9 cellular contexts compared by ENCODE assay signal in the genomic region with DNA sequence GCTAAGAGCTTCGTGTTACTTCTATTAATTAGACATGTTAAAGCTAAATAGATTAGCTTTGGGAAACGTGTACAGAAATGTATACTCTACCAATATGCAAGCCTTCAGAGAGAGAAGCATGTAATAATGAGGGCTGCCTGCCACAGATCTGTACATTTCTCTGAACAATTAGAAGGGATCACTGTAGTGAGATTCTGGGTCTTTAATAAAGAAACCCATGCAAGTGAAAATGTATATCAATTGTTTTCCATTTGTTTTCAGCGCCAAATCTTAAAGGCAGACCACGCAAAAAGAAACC.
A peak's percentile ranks its signal among the peaks of the same experiment; 100 is the strongest.
DNase-seq lines count a peak whose midpoint lies in the region; ATAC-seq and TF ChIP-seq lines count a peak whose summit lies in the region.
"Had no signal": no experiment of that assay in that cellular context is flagged by ENCODE, and none has a peak within 500 bp of the region (broad histone marks: within the 10 kb centered on the region; RNA-seq: fewer than 3 reads in every experiment).

No MANE protein-coding gene starts in this region.

- no peaks in the 10 kb centered on the region for H3K9me2 ChIP-seq in Karpas-422 (replicated peaks; ENCODE audit: insufficient read depth, low read length)

- BruUV-seq in A673 (replicated peaks; lab: Mats Ljungman, UMichigan), result TSS peak; percentile 85

- no peak for ATAC-seq in natural killer cell treated with Interleukin-12 subunit alpha and Interleukin-12 subunit beta and Interleukin-15 and Interleukin-18, amount 100 ng/mL, for 72 hours
- ATAC-seq in GM19395 (IDR thresholded peaks at IDR 0.05; ENCODE audit: unreplicated experiment) (no peak), GM21529 (IDR thresholded peaks at IDR 0.05; ENCODE audit: unreplicated experiment) (no peak)

- TF ChIP-seq CTCF in A673 (conservative IDR thresholded peaks at IDR 0.05; ENCODE audit: low read depth, low read length) (no peak), coronary artery (IDR thresholded peaks at IDR 0.05) (no peak)

- peaks cover 19% of the 10 kb centered on the region for H3K36me3 Mint-ChIP-seq in natural killer cell treated with Interleukin-12 subunit alpha and Interleukin-12 subunit beta and Interleukin-15 and Interleukin-18, amount 100 ng/mL, for 72 hours

- no peaks in the 10 kb centered on the region for H3K79me2 ChIP-seq in Karpas-422 (ENCODE audit: low read length)

- H3K27me3 Mint-ChIP-seq in natural killer cell treated with Interleukin-12 subunit alpha and Interleukin-12 subunit beta and Interleukin-15 and Interleukin-18, amount 100 ng/mL, for 72 hours, result no peaks in the 10 kb centered on the region

- intact Hi-C loops in A673 (cut with micrococcal nuclease; ENCODE audit: unreplicated experiment), result no loop called here

- peak overlapping the region; percentile 29 for H3K4me2 ChIP-seq in Karpas-422 (ENCODE audit: low read depth, low read length, poor library complexity, severe bottlenecking)

- H3K4me1 Mint-ChIP-seq in natural killer cell treated with Interleukin-12 subunit alpha and Interleukin-12 subunit beta and Interleukin-15 and Interleukin-18, amount 100 ng/mL, for 72 hours (ENCODE audit: low read depth in 2 of 2), result peaks cover 89 to 91% of the 10 kb centered on the region in 2 donors

- peaks cover 26% of the 10 kb centered on the region for H3K36me3 ChIP-seq in A673 (ENCODE audit: insufficient read depth, low read length, poor library complexity, severe bottlenecking)
- no peaks in the 10 kb centered on the region for H3K36me3 ChIP-seq in Karpas-422 (ENCODE audit: insufficient read depth, low read length)

- H3K9me3 ChIP-seq in A673 (ENCODE audit: low read depth, low read length, poor library complexity, severe bottlenecking) (no peaks in the 10 kb centered on the region), Karpas-422 (ENCODE audit: low read length) (no peaks in the 10 kb centered on the region)

- H2AFZ ChIP-seq in Karpas-422 (ENCODE audit: low read length), result peak overlapping the region; percentile 49

- CTCF ChIA-PET in A673 (lab: Charles Lee), result interaction anchor here (1.3 kb wide), 1 partner anchor 195 kb away, joined by 5 read pairs; no protein-coding TSS in a partner anchor

- H3K27ac ChIP-seq in A673 (ENCODE audit: low read depth, low read length, poor library complexity, severe bottlenecking) (peak overlapping the region; percentile 89), Karpas-422 (ENCODE audit: low read length) (no peak overlapping the region), coronary artery (peak overlapping the region; percentile 92 to 94)

- POLR2A ChIA-PET in A673 (lab: Charles Lee; ENCODE audit: low non-redundant PET), result no interaction called here

- H3K9me3 Mint-ChIP-seq in natural killer cell treated with Interleukin-12 subunit alpha and Interleukin-12 subunit beta and Interleukin-15 and Interleukin-18, amount 100 ng/mL, for 72 hours, result no peaks in the 10 kb centered on the region

- H3K4me1 ChIP-seq in A673 (ENCODE audit: insufficient read depth, low read length, poor library complexity, severe bottlenecking) (peaks cover 61% of the 10 kb centered on the region), Karpas-422 (ENCODE audit: low read length) (peaks cover 65% of the 10 kb centered on the region)

- no peaks in the 10 kb centered on the region for H4K20me1 ChIP-seq in Karpas-422 (ENCODE audit: insufficient read depth, low read depth, low read length)

- no peak overlapping the region for H3K9ac ChIP-seq in Karpas-422 (ENCODE audit: low read length)

- DNase-seq in A673 (ENCODE audit: low spot score) (no peak), Karpas-422 (no peak), coronary artery (ENCODE audit: low spot score) (no peak), amniotic stem cell (lab: John Stamatoyannopoulos, UW) (no peak)
- DNase-seq in natural killer cell treated with Interleukin-12 subunit alpha and Interleukin-12 subunit beta and Interleukin-15 and Interleukin-18, amount 100 ng/mL, for 72 hours (ENCODE audit: low spot score), result no peak
- DNase-seq in stimulated activated CD4-positive, alpha-beta T cell treated with anti-CD3 and anti-CD28 coated beads, Interleukin-4, amount 100 ng/mL, for 1 hour, result no peak
- DNase-seq: NCI-H2171 had no signal

- peak overlapping the region; percentile 90 to 92 for H3K27ac Mint-ChIP-seq in natural killer cell treated with Interleukin-12 subunit alpha and Interleukin-12 subunit beta and Interleukin-15 and Interleukin-18, amount 100 ng/mL, for 72 hours

- peak overlapping the region; percentile 81 for H3K4me3 Mint-ChIP-seq in natural killer cell treated with Interleukin-12 subunit alpha and Interleukin-12 subunit beta and Interleukin-15 and Interleukin-18, amount 100 ng/mL, for 72 hours

- H3K4me3 ChIP-seq in A673 (ENCODE audit: low read depth, low read length, poor library complexity, severe bottlenecking), result peak overlapping the region; percentile 53
- H3K4me3 ChIP-seq in Karpas-422 (ENCODE audit: low read length), result no peak overlapping the region
- H3K4me3 ChIP-seq in coronary artery, result peak overlapping the region; percentile 77

- H3K27me3 ChIP-seq in A673 (replicated peaks; ENCODE audit: insufficient read depth, low read depth, low read length, poor library complexity), result no peaks in the 10 kb centered on the region
- H3K27me3 ChIP-seq in Karpas-422 (ENCODE audit: low read length), result no peaks in the 10 kb centered on the region
